Comparison of ENCODE assay signal across 23 cellular contexts in genomic region chr3:178231645-178232044, GRCh38.
"Had no signal": no experiment of that assay in that cellular context is flagged by ENCODE, and none has a peak within 500 bp of the region (broad histone marks: within the 10 kb centered on the region; RNA-seq: fewer than 3 reads in every experiment).

No MANE protein-coding gene starts in this region.

- H3K4me3 ChIP-seq: dorsolateral prefrontal cortex, lower lobe of right lung, prostate gland, right atrium auricular region, stomach, thyroid gland, vagina had no signal

- ATAC-seq: esophagus mucosa; left ventricle myocardium superior; lower lobe of right lung; naive thymus-derived CD8-positive, alpha-beta T cell; sciatic nerve; stimulated activated effector memory CD8-positive, alpha-beta T cell treated with anti-CD3 and anti-CD28 coated beads, Interleukin-12 subunit alpha, Interleukin-12 subunit beta, amount 100 ng/mL, for 72 hours had no signal

- H3K27ac ChIP-seq: dorsolateral prefrontal cortex, epithelial cell of prostate, lower lobe of right lung, prostate gland, right atrium auricular region, stomach, thyroid gland, vagina had no signal

- H3K27me3 ChIP-seq: dorsolateral prefrontal cortex, right atrium auricular region, stomach, thyroid gland, vagina had no signal

- H3K4me1 ChIP-seq: lower lobe of right lung, prostate gland, right atrium auricular region, stomach, thyroid gland, vagina had no signal

- DNase-seq: dorsolateral prefrontal cortex; effector CD4-positive, alpha-beta T cell; endodermal cell; hypothalamus; immature natural killer cell; left ventricle myocardium superior; lower lobe of right lung; naive thymus-derived CD8-positive, alpha-beta T cell; nephron progenitor cell; nucleus accumbens; stimulated activated CD4-positive, alpha-beta T cell treated with anti-CD3 and anti-CD28 coated beads, Interleukin-2, amount 100 ng/mL, for 24 hours; stimulated activated CD4-positive, alpha-beta T cell treated with anti-CD3 and anti-CD28 coated beads, Interleukin-4, amount 100 ng/mL, for 24 hours; stimulated activated naive CD4-positive, alpha-beta T cell treated with Interleukin-2 at 50 U/mL for 16 hours; stomach; thyroid gland; trophoblast cell had no signal

- H3K36me3 ChIP-seq: lower lobe of right lung, prostate gland, right atrium auricular region, stomach, thyroid gland, vagina had no signal

- H3K9me3 ChIP-seq: lower lobe of right lung, prostate gland, stomach, thyroid gland, vagina had no signal
